Comparison of ENCODE assay signal across 23 cellular contexts in genomic region chr4:138291431-138291830, GRCh38. TPM values are rescaled to one million over a fixed set of nuclear protein-coding genes. Genes with fewer than 3 reads are reported as not detected.
DNase-seq lines count a peak whose midpoint lies in the region; ATAC-seq and TF ChIP-seq lines count a peak whose summit lies in the region.
"Had no signal": no experiment of that assay in that cellular context is flagged by ENCODE, and none has a peak within 500 bp of the region (broad histone marks: within the 10 kb centered on the region; RNA-seq: fewer than 3 reads in every experiment).

No MANE protein-coding gene starts in this region.

- no peaks in the 10 kb centered on the region for H3K9me3 ChIP-seq in neuronal stem cell (replicated peaks in 1 of 2; ENCODE audit: control insufficient read depth in 2 of 2, insufficient read depth in 1 of 2, low read depth in 1 of 2, low read length in 2 of 2)
- H3K9me3 ChIP-seq: A549, BE2C, SJCRH30 had no signal

- no peaks in the 10 kb centered on the region for H3K36me3 ChIP-seq in neuronal stem cell (replicated peaks in 1 of 2; ENCODE audit: control insufficient read depth in 2 of 2, insufficient read depth in 2 of 2, low read length in 2 of 2)
- H3K36me3 ChIP-seq: BE2C, SJCRH30 had no signal

- no peak overlapping the region for H3K4ac ChIP-seq in neuronal stem cell (ENCODE audit: low read length)

- no peaks in the 10 kb centered on the region for H3K4me1 ChIP-seq in neuronal stem cell (ENCODE audit: control insufficient read depth in 2 of 2, insufficient read depth in 1 of 2, low read depth in 1 of 2, low read length in 2 of 2)
- H3K4me1 ChIP-seq: A549, BE2C, SJCRH30 had no signal

- H3K14ac ChIP-seq in neuronal stem cell (ENCODE audit: low read length) = no peak overlapping the region

- no peak overlapping the region for H2BK15ac ChIP-seq in neuronal stem cell (ENCODE audit: low read length)

- intact Hi-C loops in activated CD4-positive, alpha-beta T cell treated with anti-CD3 and anti-CD28 coated beads for 36 hours (cut with DNase I, micrococcal nuclease) = no loop called here

- CTCF ChIA-PET in activated CD4-positive, alpha-beta T cell treated with anti-CD3 and anti-CD28 coated beads for 36 hours (lab: Charles Lee) = no interaction called here

- no peak overlapping the region for H2BK120ac ChIP-seq in neuronal stem cell (ENCODE audit: low read depth, low read length)

- H3K27me3 ChIP-seq in neuronal stem cell (ENCODE audit: control insufficient read depth in 3 of 3, insufficient read depth in 3 of 3, low read depth in 1 of 3, low read length in 3 of 3) = no peaks in the 10 kb centered on the region
- H3K27me3 ChIP-seq: BE2C, SJCRH30 had no signal

- H3K4me1 Mint-ChIP-seq in activated CD4-positive, alpha-beta T cell treated with anti-CD3 and anti-CD28 coated beads for 36 hours = no peaks in the 10 kb centered on the region
- H3K4me1 Mint-ChIP-seq: CD14-positive monocyte; CD8-positive, alpha-beta memory T cell had no signal

- H2BK12ac ChIP-seq in neuronal stem cell (ENCODE audit: low read length) = no peak overlapping the region

- DNase-seq in AG09319 (ENCODE audit: extremely low read depth, low read depth) (peak; percentile 16), LHCN-M2 (ENCODE audit: low read depth) (peak; percentile 64), fibroblast of villous mesenchyme (ENCODE audit: low read depth) (peak; percentile 63), neuronal stem cell (ENCODE audit: low spot score) (no peak), medulla oblongata (ENCODE audit: extremely low spot score) (no peak), GF-D8 (lab: John Stamatoyannopoulos, UW) (no peak)
- DNase-seq in activated CD4-positive, alpha-beta T cell treated with anti-CD3 and anti-CD28 coated beads for 36 hours = no peak
- DNase-seq: BE2C; CD8-positive, alpha-beta memory T cell; DMS 273 treated with DMSO at 0.1 percent for 48 hours; DND-41; Karpas-422; NCI-H446 treated with DMSO at 0.1 percent for 48 hours; NCI-H526; NCI-H82; NK-92 treated with Interleukin-12 subunit alpha and Interleukin-12 subunit beta, amount 100 ng/mL, for 24 hours; PC-9; SJCRH30 had no signal

- no peak overlapping the region for H3K9ac ChIP-seq in neuronal stem cell (ENCODE audit: low read depth, low read length, poor library complexity)

- POLR2A ChIA-PET in activated CD4-positive, alpha-beta T cell treated with anti-CD3 and anti-CD28 coated beads for 36 hours (lab: Charles Lee) = no interaction called here

- no peak overlapping the region for H3K4me3 Mint-ChIP-seq in activated CD4-positive, alpha-beta T cell treated with anti-CD3 and anti-CD28 coated beads for 36 hours
- H3K4me3 Mint-ChIP-seq: CD14-positive monocyte; CD8-positive, alpha-beta memory T cell had no signal

- H3K27ac ChIP-seq in neuronal stem cell (replicated peaks; ENCODE audit: low read length) = no peak overlapping the region
- H3K27ac ChIP-seq: A549, HL-60, PC-9, SJCRH30 had no signal

- H3K4me3 ChIP-seq in fibroblast of villous mesenchyme (ENCODE audit: low read depth, low read length) = no peak overlapping the region
- no peak overlapping the region for H3K4me3 ChIP-seq in neuronal stem cell (ENCODE audit: low read length in 2 of 2)
- H3K4me3 ChIP-seq: A549, PC-9, SJCRH30 had no signal

- no peaks in the 10 kb centered on the region for H3K79me1 ChIP-seq in neuronal stem cell (ENCODE audit: low read depth, low read length)

- no peak overlapping the region for H3K27ac Mint-ChIP-seq in activated CD4-positive, alpha-beta T cell treated with anti-CD3 and anti-CD28 coated beads for 36 hours
- H3K27ac Mint-ChIP-seq: CD14-positive monocyte; CD8-positive, alpha-beta memory T cell had no signal

- TF ChIP-seq CTCF in AG09319 (IDR thresholded peaks at IDR 0.05; ENCODE audit: low read depth, low read length) (no peak), fibroblast of villous mesenchyme (IDR thresholded peaks at IDR 0.05; ENCODE audit: insufficient read depth, low read depth, low read length) (no peak)

- no peak overlapping the region for H3K4me2 ChIP-seq in neuronal stem cell (ENCODE audit: insufficient read depth, low read length, poor library complexity, severe bottlenecking)
- H3K4me2 ChIP-seq: A549, PC-9 had no signal

- H3K27me3 Mint-ChIP-seq in activated CD4-positive, alpha-beta T cell treated with anti-CD3 and anti-CD28 coated beads for 36 hours = peaks cover 2% of the 10 kb centered on the region
- H3K27me3 Mint-ChIP-seq: CD8-positive, alpha-beta memory T cell had no signal

- no CpG with 5 or more reads among the region's 3 CpGs for WGBS in neuronal stem cell (ENCODE audit: extremely low coverage in 2 of 2, insufficient read length in 2 of 2, insufficient replicate concordance in 1 of 2), 2 donors

- no peak for ATAC-seq in activated CD4-positive, alpha-beta T cell treated with anti-CD3 and anti-CD28 coated beads for 36 hours
- ATAC-seq: A549, Right ventricle myocardium inferior, SK-N-SH treated with all-trans-retinoic acid at 6 μM for 48 hours had no signal

- H3K36me3 Mint-ChIP-seq in activated CD4-positive, alpha-beta T cell treated with anti-CD3 and anti-CD28 coated beads for 36 hours (ENCODE audit: low read depth) = no peaks in the 10 kb centered on the region
- H3K36me3 Mint-ChIP-seq: CD14-positive monocyte; CD8-positive, alpha-beta memory T cell had no signal

- no peak overlapping the region for H2AK5ac ChIP-seq in neuronal stem cell (ENCODE audit: low read depth, low read length)

- H3K23ac ChIP-seq in neuronal stem cell (ENCODE audit: low read depth, low read length, poor library complexity) = no peak overlapping the region

- H3K9me3 Mint-ChIP-seq in activated CD4-positive, alpha-beta T cell treated with anti-CD3 and anti-CD28 coated beads for 36 hours (ENCODE audit: low read depth) = no peaks in the 10 kb centered on the region

- H2BK5ac ChIP-seq in neuronal stem cell (ENCODE audit: low read length) = no peak overlapping the region

- H2AFZ ChIP-seq in neuronal stem cell (ENCODE audit: low read length) = peak overlapping the region; percentile 30
- H2AFZ ChIP-seq: PC-9 had no signal

- no peak overlapping the region for H4K91ac ChIP-seq in neuronal stem cell (ENCODE audit: low read depth, low read length, poor library complexity)

- no peak overlapping the region for H3K18ac ChIP-seq in neuronal stem cell (ENCODE audit: low read length)

- H4K8ac ChIP-seq in neuronal stem cell (ENCODE audit: low read depth, low read length) = no peak overlapping the region

RNA-seq across cellular contexts. Expression of gene SLC7A11, which starts 49.3 kb away (rescaled TPM):
- total RNA-seq in LHCN-M2 (2014; rRNA removed) (5.3 and 6.1 TPM in 2 replicates), fibroblast of villous mesenchyme (74.1 and 94.1 TPM in 2 replicates)
- 6.3 TPM for polyA plus RNA-seq in LHCN-M2 (2012)
- 7.3 TPM for polyA plus RNA-seq in neuronal stem cell (2013, experiment 1 of 2)
- 7.6 TPM for polyA plus RNA-seq in neuronal stem cell (2013, experiment 2 of 2)
- 1 to 10 TPM; 4.4 to 4.9 TPM for total RNA-seq in activated CD4-positive, alpha-beta T cell treated with anti-CD3 and anti-CD28 coated beads for 36 hours
- polyA plus RNA-seq: CD8-positive, alpha-beta memory T cell had no signal

Comparison
In these comparisons a context has a peak if more than half of its experiments do, and no peak if none do; other contexts are left out.
1. DNase-seq: peak in AG09319 (single experiment), LHCN-M2 (single experiment) and fibroblast of villous mesenchyme (single experiment); none in neuronal stem cell (single experiment), medulla oblongata (single experiment), activated CD4-positive, alpha-beta T cell treated with anti-CD3 and anti-CD28 coated beads for 36 hours (single experiment) and GF-D8 (single experiment).
2. RNA of gene SLC7A11, which starts 49.3 kb away (total RNA-seq): 74.1 to 94.1 TPM in fibroblast of villous mesenchyme; 5.3 to 6.1 TPM in LHCN-M2 and 4.4 to 4.9 TPM in activated CD4-positive, alpha-beta T cell treated with anti-CD3 and anti-CD28 coated beads for 36 hours; every median in the first group is over 10 times any median in the second.